ENCODE assay signal across 1 cellular context in the genomic region with DNA sequence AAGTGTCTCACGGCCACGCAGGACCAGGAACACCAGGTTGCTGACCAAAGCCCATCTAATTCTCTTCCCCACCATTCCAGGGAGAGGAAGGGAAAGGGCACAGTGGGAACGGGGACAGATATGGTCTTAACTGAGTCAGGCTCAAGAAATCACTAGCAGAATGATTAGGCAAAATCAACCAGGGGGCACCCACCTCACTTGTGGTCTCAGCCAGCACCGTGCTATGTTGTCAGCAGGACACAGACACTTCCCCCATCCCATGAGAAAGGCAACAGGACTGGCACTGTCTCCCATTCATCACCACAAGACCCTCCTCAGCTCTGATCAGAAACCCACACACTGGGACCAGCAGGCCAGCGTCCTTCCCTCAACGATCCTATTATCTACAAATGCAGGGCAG.
TF ChIP-seq lines count a peak whose summit lies in the region.

No MANE protein-coding gene starts in this region.

TF ChIP-seq in GM23338, 12 proteins besides CTCF, POLR2A, EP300 and RAD21 (continued from another document):
- TF ChIP-seq STAT1 (IDR thresholded peaks at IDR 0.05; ENCODE audit: unreplicated experiment) (no peak), CREB1 (CRISPR knock-in tag; IDR thresholded peaks at IDR 0.05; ENCODE audit: low read depth) (no peak)
TF ChIP-seq in GM23338: peak in this region for 0.
